ENCODE assay signal across 8 cellular contexts in genomic region chr19:11924886-11925583, GRCh38. TPM values are rescaled to one million over a fixed set of nuclear protein-coding genes. Genes with fewer than 3 reads are reported as not detected.
DNase-seq lines count a peak whose midpoint lies in the region; ATAC-seq and TF ChIP-seq lines count a peak whose summit lies in the region.

ZNF700 (plus strand) TSS chr19:11925107; CDS start chr19:11925211, 104 bp downstream.

- DNase-seq in C1 segment of cervical spinal cord (lab: John Stamatoyannopoulos, UW) (peak; percentile 21 to 93 (median 88)), NCI-H69 (lab: John Stamatoyannopoulos, UW) (peak; percentile 97), coronary artery (ENCODE audit: low spot score) (peak; percentile 94), left colon (peak; percentile 97 to 99)
- DNase-seq in activated CD4-positive, alpha-beta T cell treated with anti-CD3 and anti-CD28 coated beads, Interleukin-2, amount 10 ng/mL, durations not matched to agents 24 days and 14 days: peak; percentile 98
- peak; percentile 85 to 87 for DNase-seq in stimulated activated CD4-positive, alpha-beta T cell treated with anti-CD3 and anti-CD28 coated beads, Interleukin-1b, Interleukin-23, amount 100 ng/mL, for 4 hours (ENCODE audit: low read depth in 2 of 2)

- TF ChIP-seq CTCF in coronary artery (IDR thresholded peaks at IDR 0.05): no peak

- H3K4me1 Mint-ChIP-seq in activated CD4-positive, alpha-beta T cell treated with anti-CD3 and anti-CD28 coated beads, Interleukin-2, amount 10 ng/mL, durations not matched to agents 24 days and 14 days: peaks cover 30% of the 10 kb centered on the region

- H3K27me3 Mint-ChIP-seq in activated CD4-positive, alpha-beta T cell treated with anti-CD3 and anti-CD28 coated beads, Interleukin-2, amount 10 ng/mL, durations not matched to agents 24 days and 14 days: no peaks in the 10 kb centered on the region

- intact Hi-C loops in activated CD4-positive, alpha-beta T cell treated with anti-CD3 and anti-CD28 coated beads, Interleukin-2, amount 10 ng/mL, durations not matched to agents 24 days and 14 days (cut with micrococcal nuclease): loop anchor here (1.0 to 10.0 kb wide), 6 partner anchors 40 to 517 kb away; partner anchors contain the start of genes ZNF440, ZNF443, ZNF763 and ZNF878
- intact Hi-C loops in left colon (cut with DNase I, micrococcal nuclease): loop anchor here (5.0 to 10.0 kb wide), 2 partner anchors 67 to 70 kb away; no protein-coding TSS in a partner anchor

- H3K4me3 ChIP-seq in coronary artery: peak within 1 kb of the TSS; percentile 99

- no peaks in the 10 kb centered on the region for H3K9me3 Mint-ChIP-seq in activated CD4-positive, alpha-beta T cell treated with anti-CD3 and anti-CD28 coated beads, Interleukin-2, amount 10 ng/mL, durations not matched to agents 24 days and 14 days

- peak within 1 kb of the TSS; percentile 86 to 92 for H3K27ac ChIP-seq in coronary artery

- ATAC-seq in GM19351 (IDR thresholded peaks at IDR 0.05; ENCODE audit: unreplicated experiment): peak; percentile 89
- ATAC-seq in HG03520 (IDR thresholded peaks at IDR 0.05; ENCODE audit: unreplicated experiment): peak; percentile 79
- ATAC-seq in left colon: peak; percentile 93

- peak within 1 kb of the TSS; percentile 97 for H3K27ac Mint-ChIP-seq in activated CD4-positive, alpha-beta T cell treated with anti-CD3 and anti-CD28 coated beads, Interleukin-2, amount 10 ng/mL, durations not matched to agents 24 days and 14 days

- H3K4me3 Mint-ChIP-seq in activated CD4-positive, alpha-beta T cell treated with anti-CD3 and anti-CD28 coated beads, Interleukin-2, amount 10 ng/mL, durations not matched to agents 24 days and 14 days: peak within 1 kb of the TSS; percentile 93

- peaks cover 38% of the 10 kb centered on the region for H3K36me3 Mint-ChIP-seq in activated CD4-positive, alpha-beta T cell treated with anti-CD3 and anti-CD28 coated beads, Interleukin-2, amount 10 ng/mL, durations not matched to agents 24 days and 14 days (ENCODE audit: low read depth)

RNA-seq across cellular contexts. Expression of gene ZNF700, which starts in this region (rescaled TPM):
- 12.6 and 13.4 TPM in 2 replicates for total RNA-seq in activated CD4-positive, alpha-beta T cell treated with anti-CD3 and anti-CD28 coated beads, Interleukin-2, amount 10 ng/mL, durations not matched to agents 24 days and 14 days
- 10 to 100 TPM; 16.4 to 20.0 TPM for total RNA-seq in left colon

Comparison
In these comparisons a context has a peak if more than half of its experiments do, and no peak if none do; other contexts are left out.
1. Peak in every context shown above with its lines: DNase-seq, ATAC-seq, H3K4me3 ChIP-seq and H3K27ac ChIP-seq.